Comparison of ENCODE assay signal across 1 cellular context in genomic region chr16:68448360-68448970, GRCh38.
TF ChIP-seq lines count a peak whose summit lies in the region.

TSS of gene SMPD3 (minus strand) at chr16:68448508. CDS start at chr16:68372181, 76,327 bp downstream.

TF ChIP-seq in WTC11, 78 proteins besides CTCF, POLR2A, EP300 and RAD21 (continued from another document):
- no peak for TF ChIP-seq ZBTB43 (CRISPR knock-in tag; IDR thresholded peaks at IDR 0.05)
- peak; percentile 59; the same call in 1 of the 2 replicates for TF ChIP-seq ZNF232 (CRISPR knock-in tag; IDR thresholded peaks at IDR 0.05)
- peak; percentile 81 for TF ChIP-seq CREM (CRISPR knock-in tag; IDR thresholded peaks at IDR 0.05)
- TF ChIP-seq ESRRA (CRISPR knock-in tag; IDR thresholded peaks at IDR 0.05; ENCODE audit: borderline replicate concordance), result no peak
- TF ChIP-seq RELA (CRISPR knock-in tag; IDR thresholded peaks at IDR 0.05; ENCODE audit: borderline replicate concordance), result no peak
- TF ChIP-seq ZNF281 (CRISPR knock-in tag; IDR thresholded peaks at IDR 0.05), result no peak
- TF ChIP-seq FOXJ3 (CRISPR knock-in tag; IDR thresholded peaks at IDR 0.05; ENCODE audit: borderline replicate concordance), result no peak
- TF ChIP-seq FOXP4 (CRISPR knock-in tag; IDR thresholded peaks at IDR 0.05), result no peak
